Comparison of ENCODE assay signal across 1 cellular context in the genomic region with DNA sequence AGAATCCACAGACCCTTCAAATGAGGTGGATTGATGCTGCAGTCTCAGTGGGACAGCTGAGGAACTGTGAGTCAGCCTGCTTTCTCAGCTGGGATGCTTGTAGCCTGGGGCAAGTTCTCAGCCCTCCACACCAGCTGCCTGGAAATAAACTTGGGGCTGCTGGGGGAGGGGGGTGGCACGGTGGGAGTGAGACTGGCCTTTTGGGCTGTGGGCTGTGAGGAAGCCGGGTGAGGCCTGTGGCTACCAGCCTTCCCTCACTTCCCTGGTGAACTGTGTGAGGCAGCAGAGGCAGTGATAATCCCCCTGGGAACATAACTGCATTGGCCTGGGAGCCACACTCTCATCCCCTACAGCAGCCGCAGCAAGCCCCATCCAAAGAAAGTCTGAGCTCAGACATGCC.
TF ChIP-seq lines count a peak whose summit lies in the region.

No MANE protein-coding gene starts in this region.

TF ChIP-seq in GM23338, 12 proteins besides CTCF, POLR2A, EP300 and RAD21 (continued from another document):
- TF ChIP-seq REST (IDR thresholded peaks at IDR 0.05; ENCODE audit: unreplicated experiment) (no peak), POLR2AphosphoS5 (IDR thresholded peaks at IDR 0.05; ENCODE audit: low read depth) (no peak), ETS1 (IDR thresholded peaks at IDR 0.05) (no peak)
